Comparison of ENCODE assay signal across 18 cellular contexts in the genomic region with DNA sequence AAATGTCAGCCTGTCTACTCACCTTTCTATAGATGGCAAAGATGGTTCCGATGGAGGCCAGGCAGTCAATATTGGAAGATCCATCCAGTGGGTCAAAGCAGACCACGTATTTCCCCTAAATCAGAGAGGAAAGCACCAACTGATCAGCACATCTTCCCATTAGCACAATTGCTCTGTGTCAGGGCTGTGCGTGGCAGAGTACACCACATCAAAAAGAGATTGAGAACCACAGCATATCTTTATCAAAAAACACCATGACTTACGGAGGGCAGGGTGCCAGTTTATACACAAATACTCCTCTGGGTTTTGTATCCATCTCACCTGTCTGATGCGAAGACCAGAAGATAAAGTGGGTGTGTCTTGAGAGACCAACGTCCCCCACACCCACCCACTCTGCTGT. TPM values are rescaled to one million over a fixed set of nuclear protein-coding genes. Genes with fewer than 3 reads are reported as not detected.
"Had no signal": no experiment of that assay in that cellular context is flagged by ENCODE, and none has a peak within 500 bp of the region (broad histone marks: within the 10 kb centered on the region; RNA-seq: fewer than 3 reads in every experiment).

No MANE protein-coding gene starts in this region.

- H3K4me3 Mint-ChIP-seq: activated B cell treated with CpG ODN at 0.5 μM for 24 hours; mesothelial cell of epicardium; T-helper 1 cell treated with Interleukin-12 subunit alpha and Interleukin-12 subunit beta and Interleukin-4 antibody, amounts not matched to agents 30 μg/mL and 1 μg/mL, for 36 hours had no signal

- DNase-seq: activated B cell treated with CpG ODN at 0.5 μM for 24 hours; activated CD4-positive, alpha-beta T cell treated with anti-CD3 and anti-CD28 coated beads, Interleukin-2, amount 50 U/mL, for 48 hours; activated CD8-positive, alpha-beta memory T cell treated with anti-CD3 and anti-CD28 coated beads, Interleukin-2, amount 50 U/mL, for 48 hours; esophagus squamous epithelium; foreskin fibroblast; glutamatergic neuron; lower lobe of right lung; right cardiac atrium; SK-N-SH; small intestine; transverse colon had no signal

- H3K27me3 ChIP-seq: neutrophil, transverse colon had no signal

- H3K4me3 ChIP-seq: esophagus squamous epithelium, lower lobe of right lung, transverse colon had no signal

- H3K27ac Mint-ChIP-seq: activated B cell treated with CpG ODN at 0.5 μM for 24 hours; mesothelial cell of epicardium; T-helper 1 cell treated with Interleukin-12 subunit alpha and Interleukin-12 subunit beta and Interleukin-4 antibody, amounts not matched to agents 30 μg/mL and 1 μg/mL, for 36 hours had no signal

- H3K4me1 Mint-ChIP-seq: activated B cell treated with CpG ODN at 0.5 μM for 24 hours, mesothelial cell of epicardium had no signal

- H3K9me3 Mint-ChIP-seq: activated B cell treated with CpG ODN at 0.5 μM for 24 hours; mesothelial cell of epicardium; T-helper 1 cell treated with Interleukin-12 subunit alpha and Interleukin-12 subunit beta and Interleukin-4 antibody, amounts not matched to agents 30 μg/mL and 1 μg/mL, for 36 hours had no signal

- H3K27ac ChIP-seq: esophagus squamous epithelium, lower lobe of right lung, neutrophil, transverse colon had no signal

- H3K36me3 ChIP-seq: esophagus squamous epithelium, lower lobe of right lung, neutrophil, transverse colon had no signal

- H3K4me1 ChIP-seq: transverse colon had no signal

- ATAC-seq: lower lobe of right lung, right cardiac atrium had no signal

- H3K9me3 ChIP-seq: esophagus squamous epithelium, lower lobe of right lung, neutrophil, SK-N-SH, transverse colon had no signal

RNA-seq across cellular contexts. Expression of a gene that starts 9.1 kb away (rescaled TPM):
- total RNA-seq: activated B cell treated with CpG ODN at 0.5 μM for 24 hours, astrocyte, lower lobe of right lung, mesothelial cell of epicardium, posterior vena cava, subcutaneous adipose tissue, transverse colon had no signal
- polyA plus RNA-seq: right cardiac atrium, SK-N-SH had no signal

RNA-seq across cellular contexts. Expression of a gene that starts 29.7 kb away (rescaled TPM):
- total RNA-seq: activated B cell treated with CpG ODN at 0.5 μM for 24 hours, esophagus squamous epithelium, myocyte, posterior vena cava, subcutaneous adipose tissue had no signal
- polyA plus RNA-seq: SK-N-SH had no signal

RNA-seq across cellular contexts. Expression of a gene that starts 54.8 kb away (rescaled TPM):
- polyA plus RNA-seq: SK-N-SH had no signal
